8 cellular contexts compared by ENCODE assay signal in genomic region chr7:38359081-38359601, GRCh38.
A peak's percentile ranks its signal among the peaks of the same experiment; 100 is the strongest.
DNase-seq lines count a peak whose midpoint lies in the region; ATAC-seq and TF ChIP-seq lines count a peak whose summit lies in the region.
"Not testable (repeated sequence)": the region's sequence is repeated elsewhere in the genome, so short reads cannot be mapped to it uniquely, and the experiment has no call there.

No MANE protein-coding gene starts in this region.

- H4K20me1 ChIP-seq in PC-9 (ENCODE audit: insufficient read depth) = not testable (repeated sequence)

- H3K27me3 Mint-ChIP-seq in endothelial cell (ENCODE audit: unreplicated experiment); natural killer cell treated with Interleukin-12 subunit alpha and Interleukin-12 subunit beta and Interleukin-15 and Interleukin-18, amount 100 ng/mL, for 72 hours; stimulated activated memory B cell treated with anti-CD40 and anti-IgM and Interleukin-4, amounts not matched to agents 10 μg/mL and 1 μg/mL and 100 μg/mL, for 72 hours: not testable (repeated sequence)

- H2AFZ ChIP-seq in PC-9 = not testable (repeated sequence)

- not testable (repeated sequence) for H3K79me2 ChIP-seq in PC-9 (ENCODE audit: low read depth)

- H3K27ac ChIP-seq in PC-9 = not testable (repeated sequence)

- CTCF ChIA-PET in PC-9 (lab: Charles Lee) = not testable (repeated sequence)

- POLR2A ChIA-PET in PC-9 (lab: Charles Lee; ENCODE audit: unreplicated experiment) = not testable (repeated sequence)

- TF ChIP-seq CTCF in PC-9 (conservative IDR thresholded peaks at IDR 0.05) = peak; percentile 54
- not testable (repeated sequence) for TF ChIP-seq CTCF in endothelial cell (IDR thresholded peaks at IDR 0.05; ENCODE audit: unreplicated experiment)

- H3K4me1 ChIP-seq in PC-9 (replicated peaks; ENCODE audit: insufficient read depth) = not testable (repeated sequence)

- not testable (repeated sequence) for H3K9me3 ChIP-seq in PC-9 (ENCODE audit: insufficient read depth, low read depth)

- intact Hi-C loops in PC-9 (cut with micrococcal nuclease; ENCODE audit: unreplicated experiment) = not testable (repeated sequence)

- peak overlapping the region; percentile 99 for H3K27ac Mint-ChIP-seq in endothelial cell (ENCODE audit: unreplicated experiment)
- peak overlapping the region; percentile 84 to 93 for H3K27ac Mint-ChIP-seq in natural killer cell treated with Interleukin-12 subunit alpha and Interleukin-12 subunit beta and Interleukin-15 and Interleukin-18, amount 100 ng/mL, for 72 hours
- peak overlapping the region; percentile 93 for H3K27ac Mint-ChIP-seq in stimulated activated memory B cell treated with anti-CD40 and anti-IgM and Interleukin-4, amounts not matched to agents 10 μg/mL and 1 μg/mL and 100 μg/mL, for 72 hours

- H3K9me3 Mint-ChIP-seq in endothelial cell (ENCODE audit: unreplicated experiment); natural killer cell treated with Interleukin-12 subunit alpha and Interleukin-12 subunit beta and Interleukin-15 and Interleukin-18, amount 100 ng/mL, for 72 hours; stimulated activated memory B cell treated with anti-CD40 and anti-IgM and Interleukin-4, amounts not matched to agents 10 μg/mL and 1 μg/mL and 100 μg/mL, for 72 hours: not testable (repeated sequence)

- not testable (repeated sequence) for H3K4me3 ChIP-seq in PC-9

- BruUV-seq in PC-9 (replicated peaks; lab: Mats Ljungman, UMichigan) = not testable (repeated sequence)

- not testable (repeated sequence) for H3K36me3 ChIP-seq in PC-9 (ENCODE audit: low read depth)

- H3K27me3 ChIP-seq in PC-9 (ENCODE audit: insufficient read depth, low read depth) = not testable (repeated sequence)

- H3F3A ChIP-seq in PC-9 (ENCODE audit: insufficient read depth, low read depth) = not testable (repeated sequence)

- peak; percentile 66 for ATAC-seq in GM21381 (IDR thresholded peaks at IDR 0.05; ENCODE audit: unreplicated experiment)
- ATAC-seq in HG03280 (IDR thresholded peaks at IDR 0.05; ENCODE audit: unreplicated experiment) = peak; percentile 75
- peak; percentile 78 to 84 for ATAC-seq in natural killer cell treated with Interleukin-12 subunit alpha and Interleukin-12 subunit beta and Interleukin-15 and Interleukin-18, amount 100 ng/mL, for 72 hours
- ATAC-seq in stimulated activated memory B cell treated with anti-CD40 and anti-IgM and Interleukin-4, amounts not matched to agents 10 μg/mL and 1 μg/mL and 100 μg/mL, for 72 hours = peak; percentile 93

- H3K36me3 Mint-ChIP-seq in endothelial cell (ENCODE audit: low read depth, unreplicated experiment); natural killer cell treated with Interleukin-12 subunit alpha and Interleukin-12 subunit beta and Interleukin-15 and Interleukin-18, amount 100 ng/mL, for 72 hours; stimulated activated memory B cell treated with anti-CD40 and anti-IgM and Interleukin-4, amounts not matched to agents 10 μg/mL and 1 μg/mL and 100 μg/mL, for 72 hours: not testable (repeated sequence)

- DNase-seq in EL (peak; percentile 27), PC-9 (peak in 1 of 2 experiments; percentile 49), activated T-cell treated with anti-CD3 and anti-CD28 coated beads for 1 hour (ENCODE audit: low read depth) (peak; percentile 66), endothelial cell (ENCODE audit: low spot score) (peak; percentile 62)
- DNase-seq in natural killer cell treated with Interleukin-12 subunit alpha and Interleukin-12 subunit beta and Interleukin-15 and Interleukin-18, amount 100 ng/mL, for 72 hours (ENCODE audit: low spot score) = peak; percentile 86

- peak overlapping the region; percentile 89 for H3K4me3 Mint-ChIP-seq in endothelial cell (ENCODE audit: unreplicated experiment)
- H3K4me3 Mint-ChIP-seq in natural killer cell treated with Interleukin-12 subunit alpha and Interleukin-12 subunit beta and Interleukin-15 and Interleukin-18, amount 100 ng/mL, for 72 hours = peak overlapping the region; percentile 94
- peak overlapping the region; percentile 85 for H3K4me3 Mint-ChIP-seq in stimulated activated memory B cell treated with anti-CD40 and anti-IgM and Interleukin-4, amounts not matched to agents 10 μg/mL and 1 μg/mL and 100 μg/mL, for 72 hours

- H3K9me2 ChIP-seq in PC-9 (ENCODE audit: insufficient read depth) = not testable (repeated sequence)

- H3K4me2 ChIP-seq in PC-9 = not testable (repeated sequence)

- H3K4me1 Mint-ChIP-seq in endothelial cell (ENCODE audit: unreplicated experiment) = peaks cover 44% of the 10 kb centered on the region
- peaks cover 36 to 71% of the 10 kb centered on the region in 2 donors for H3K4me1 Mint-ChIP-seq in natural killer cell treated with Interleukin-12 subunit alpha and Interleukin-12 subunit beta and Interleukin-15 and Interleukin-18, amount 100 ng/mL, for 72 hours (ENCODE audit: low read depth in 2 of 2)
- H3K4me1 Mint-ChIP-seq in stimulated activated memory B cell treated with anti-CD40 and anti-IgM and Interleukin-4, amounts not matched to agents 10 μg/mL and 1 μg/mL and 100 μg/mL, for 72 hours = peaks cover 66% of the 10 kb centered on the region
